1 cellular context compared by ENCODE assay signal in the genomic region with DNA sequence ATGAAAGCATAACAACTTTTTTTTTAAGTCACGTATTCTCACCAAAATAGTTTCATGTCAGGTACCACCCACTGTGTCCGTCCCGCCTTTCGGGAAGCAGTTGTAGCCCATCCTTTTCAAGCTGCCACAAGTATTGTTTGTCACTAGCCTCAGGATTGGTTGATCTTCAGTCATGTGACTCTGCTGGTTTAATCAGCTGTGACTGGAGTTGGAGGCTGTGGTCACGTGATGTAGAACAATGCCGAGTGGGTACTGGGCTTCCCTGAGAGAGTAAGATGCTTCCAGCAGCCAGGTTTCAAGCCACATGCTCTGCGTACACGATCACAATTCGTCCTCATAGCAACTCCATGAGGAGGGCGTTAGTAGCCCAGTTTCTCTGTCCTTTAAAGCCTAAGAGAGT.
TF ChIP-seq lines count a peak whose summit lies in the region.

No MANE protein-coding gene starts in this region.

TF ChIP-seq in K562, 482 proteins besides CTCF, POLR2A, EP300 and RAD21 (continued from another document and continues in another):
- TF ChIP-seq NFYB (IDR thresholded peaks at IDR 0.05; ENCODE audit: extremely low read depth, insufficient read length) (peak; percentile 66), ZFX (CRISPR knock-in tag; IDR thresholded peaks at IDR 0.05) (no peak), CHD1 (IDR thresholded peaks at IDR 0.05; ENCODE audit: low read length) (no peak), CREB3L1 (IDR thresholded peaks at IDR 0.05; ENCODE audit: borderline replicate concordance, low read depth) (no peak), TFE3 (CRISPR knock-in tag; IDR thresholded peaks at IDR 0.05) (peak; percentile 98), KLF1 (tag; IDR thresholded peaks at IDR 0.05) (no peak), RUNX1 (IDR thresholded peaks at IDR 0.05; ENCODE audit: low read depth) (no peak), TSC22D4 (tag; IDR thresholded peaks at IDR 0.05) (no peak), PHB (CRISPR knock-in tag; IDR thresholded peaks at IDR 0.05) (no peak), POLR3A (IDR thresholded peaks at IDR 0.05; ENCODE audit: borderline replicate concordance, extremely low read depth, insufficient read depth, insufficient read length) (no peak), TOE1 (IDR thresholded peaks at IDR 0.05; ENCODE audit: borderline replicate concordance) (peak; percentile 97), TOE1 (CRISPR knock-in tag; IDR thresholded peaks at IDR 0.05; ENCODE audit: borderline replicate concordance, low read depth) (no peak), USF2 (CRISPR knock-in tag; IDR thresholded peaks at IDR 0.05) (peak; percentile 94), TFAP4 (CRISPR knock-in tag; IDR thresholded peaks at IDR 0.05; ENCODE audit: borderline replicate concordance) (peak; percentile 77; the same call in 1 of the 2 replicates), ZFP91 (CRISPR knock-in tag; IDR thresholded peaks at IDR 0.05) (no peak), ZNF354B (CRISPR knock-in tag; IDR thresholded peaks at IDR 0.05) (no peak), ZNF134 (CRISPR knock-in tag; conservative IDR thresholded peaks at IDR 0.05) (no peak), NUFIP1 (IDR thresholded peaks at IDR 0.05; ENCODE audit: partially characterized antibody) (no peak), ZNF436 (CRISPR knock-in tag; IDR thresholded peaks at IDR 0.05) (no peak), MCM7 (IDR thresholded peaks at IDR 0.05) (no peak), USF1 (CRISPR knock-in tag; IDR thresholded peaks at IDR 0.05) (peak; percentile 87), LEF1 (IDR thresholded peaks at IDR 0.05) (no peak), MCM5 (IDR thresholded peaks at IDR 0.05; ENCODE audit: low read depth) (no peak), RAD51 (IDR thresholded peaks at IDR 0.05; ENCODE audit: borderline replicate concordance, low read depth) (peak; percentile 98), FOXP1 (CRISPR knock-in tag; IDR thresholded peaks at IDR 0.05) (no peak), SETDB1 (IDR thresholded peaks at IDR 0.05; ENCODE audit: low read length) (no peak), KAT2B (IDR thresholded peaks at IDR 0.05; ENCODE audit: low read depth, low read length) (no peak), POLR2G (IDR thresholded peaks at IDR 0.05; ENCODE audit: low read depth, low read length) (no peak)
- TF ChIP-seq, protein P1, sequence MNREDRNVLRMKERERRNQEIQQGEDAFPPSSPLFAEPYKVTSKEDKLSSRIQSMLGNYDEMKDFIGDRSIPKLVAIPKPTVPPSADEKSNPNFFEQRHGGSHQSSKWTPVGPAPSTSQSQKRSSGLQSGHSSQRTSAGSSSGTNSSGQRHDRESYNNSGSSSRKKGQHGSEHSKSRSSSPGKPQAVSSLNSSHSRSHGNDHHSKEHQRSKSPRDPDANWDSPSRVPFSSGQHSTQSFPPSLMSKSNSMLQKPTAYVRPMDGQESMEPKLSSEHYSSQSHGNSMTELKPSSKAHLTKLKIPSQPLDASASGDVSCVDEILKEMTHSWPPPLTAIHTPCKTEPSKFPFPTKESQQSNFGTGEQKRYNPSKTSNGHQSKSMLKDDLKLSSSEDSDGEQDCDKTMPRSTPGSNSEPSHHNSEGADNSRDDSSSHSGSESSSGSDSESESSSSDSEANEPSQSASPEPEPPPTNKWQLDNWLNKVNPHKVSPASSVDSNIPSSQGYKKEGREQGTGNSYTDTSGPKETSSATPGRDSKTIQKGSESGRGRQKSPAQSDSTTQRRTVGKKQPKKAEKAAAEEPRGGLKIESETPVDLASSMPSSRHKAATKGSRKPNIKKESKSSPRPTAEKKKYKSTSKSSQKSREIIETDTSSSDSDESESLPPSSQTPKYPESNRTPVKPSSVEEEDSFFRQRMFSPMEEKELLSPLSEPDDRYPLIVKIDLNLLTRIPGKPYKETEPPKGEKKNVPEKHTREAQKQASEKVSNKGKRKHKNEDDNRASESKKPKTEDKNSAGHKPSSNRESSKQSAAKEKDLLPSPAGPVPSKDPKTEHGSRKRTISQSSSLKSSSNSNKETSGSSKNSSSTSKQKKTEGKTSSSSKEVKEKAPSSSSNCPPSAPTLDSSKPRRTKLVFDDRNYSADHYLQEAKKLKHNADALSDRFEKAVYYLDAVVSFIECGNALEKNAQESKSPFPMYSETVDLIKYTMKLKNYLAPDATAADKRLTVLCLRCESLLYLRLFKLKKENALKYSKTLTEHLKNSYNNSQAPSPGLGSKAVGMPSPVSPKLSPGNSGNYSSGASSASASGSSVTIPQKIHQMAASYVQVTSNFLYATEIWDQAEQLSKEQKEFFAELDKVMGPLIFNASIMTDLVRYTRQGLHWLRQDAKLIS (CRISPR knock-in tag; IDR thresholded peaks at IDR 0.05): no peak
- TF ChIP-seq, protein P2, sequence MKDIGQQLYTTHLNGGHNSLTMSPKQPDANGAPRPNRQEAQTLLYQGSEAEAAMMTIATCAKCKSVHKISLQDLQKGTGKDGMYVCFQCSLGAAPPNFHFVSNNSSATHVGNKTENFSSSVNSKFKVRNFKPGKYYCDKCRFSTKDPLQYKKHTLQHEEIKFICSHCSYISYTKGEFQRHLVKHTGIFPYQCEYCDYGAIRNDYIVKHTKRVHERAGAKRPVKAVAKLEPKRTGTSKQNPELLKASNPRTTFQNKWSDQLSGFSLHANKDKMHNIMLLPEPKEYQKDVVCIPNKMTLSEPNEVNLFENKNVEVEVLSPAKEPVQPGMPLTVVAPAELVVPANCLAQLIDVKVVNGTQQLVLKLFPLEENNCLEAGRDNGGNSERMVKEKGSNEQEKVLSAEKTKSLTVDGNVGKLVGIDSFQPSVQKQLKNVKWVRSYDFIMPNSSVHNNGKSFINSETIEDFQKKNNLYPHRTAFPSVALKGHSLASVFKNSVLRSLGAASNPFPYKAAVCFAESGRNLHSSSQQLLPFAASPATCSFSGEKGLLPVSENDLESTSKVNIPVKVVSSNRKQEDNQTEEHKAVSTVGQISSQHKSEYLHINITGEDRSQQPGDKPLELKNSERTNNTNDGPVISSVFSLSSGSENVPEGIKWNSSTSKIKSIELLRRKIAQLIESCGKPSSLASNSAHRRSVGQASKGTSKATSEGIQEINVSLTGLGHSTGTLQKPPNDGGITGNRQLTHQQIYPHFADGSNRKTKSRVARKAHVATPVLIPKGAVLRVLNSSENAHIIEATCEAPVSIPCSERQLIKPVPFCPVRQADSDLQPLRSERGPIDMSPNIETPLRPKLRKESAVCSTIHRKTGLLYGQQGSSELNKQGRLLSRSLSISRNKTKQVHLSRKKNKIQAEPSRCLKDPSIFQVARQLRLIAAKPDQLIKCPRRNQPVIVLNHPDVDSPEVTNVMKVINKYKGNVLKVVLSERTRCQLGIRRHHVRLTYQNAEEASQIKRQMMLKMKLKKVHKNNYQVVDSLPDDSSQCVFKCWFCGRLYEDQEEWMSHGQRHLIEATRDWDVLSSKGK (CRISPR knock-in tag; IDR thresholded peaks at IDR 0.05): no peak
